ENCODE assay signal across 8 cellular contexts in the genomic region with DNA sequence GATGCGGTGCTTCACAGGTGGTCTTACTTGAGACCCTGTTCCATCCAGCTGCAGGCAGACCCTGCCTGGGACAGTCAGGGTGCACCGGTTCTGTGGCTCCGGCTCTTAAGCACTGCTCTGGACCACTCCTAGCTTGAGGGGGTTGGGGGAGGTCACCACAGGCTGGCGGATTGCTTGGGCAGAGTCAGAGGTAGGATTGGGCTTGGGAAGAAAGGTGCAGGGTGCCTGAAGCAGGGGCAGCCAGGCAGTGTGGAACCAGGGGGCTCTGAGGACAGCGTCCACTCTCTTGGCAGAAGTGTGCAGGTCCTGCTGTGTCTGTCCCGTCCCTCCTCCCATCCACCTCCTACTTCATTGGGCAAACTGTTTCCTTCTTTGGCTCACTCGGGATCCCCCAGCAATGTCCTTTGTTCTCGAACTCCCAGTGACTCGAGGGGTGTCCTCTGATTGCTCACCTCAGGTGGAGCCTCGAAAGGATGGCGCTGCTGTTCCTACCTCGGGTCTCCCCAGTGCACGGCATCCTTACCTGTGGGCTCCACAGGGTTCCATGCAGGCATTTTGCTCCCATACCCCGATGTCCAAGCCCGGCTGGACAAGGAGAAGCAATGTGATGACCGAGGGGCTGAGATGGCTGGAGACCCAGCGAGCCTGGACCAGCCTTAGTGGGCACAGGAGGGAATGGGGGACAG. TPM values are rescaled to one million over a fixed set of nuclear protein-coding genes. Genes with fewer than 3 reads are reported as not detected.
DNase-seq lines count a peak whose midpoint lies in the region; ATAC-seq, FAIRE-seq and TF ChIP-seq lines count a peak whose summit lies in the region.

No MANE protein-coding gene starts in this region.

- H3K9me3 Mint-ChIP-seq in central memory CD8-positive, alpha-beta T cell = no peaks in the 10 kb centered on the region

- peaks cover 33% of the 10 kb centered on the region for H3K4me1 Mint-ChIP-seq in central memory CD8-positive, alpha-beta T cell

- no peak for FAIRE-seq in GM12892 (lab: Jason Lieb, UNC)

- peaks cover 39% of the 10 kb centered on the region for H4K20me1 ChIP-seq in IMR-90 (ENCODE audit: insufficient read depth, low read length)

- 87% methylated on average over 13 of the region's 17 CpGs; no CpG with 5 or more reads in 1 of the 2 experiments for WGBS in IMR-90 (ENCODE audit: extremely low coverage in 2 of 2, insufficient read length in 1 of 2), 2 experiments

- H4K5ac ChIP-seq in IMR-90 (ENCODE audit: low read depth, low read length) = no peak overlapping the region

- H4K8ac ChIP-seq in IMR-90 (ENCODE audit: low read depth in 2 of 2, low read length in 2 of 2) = peak overlapping the region; percentile 8 to 82; a peak in 2 of 4 replicates

- H3K23ac ChIP-seq in IMR-90 (ENCODE audit: low read depth, low read length) = peak overlapping the region; percentile 76

- no peaks in the 10 kb centered on the region for H3K27me3 Mint-ChIP-seq in central memory CD8-positive, alpha-beta T cell

- H2BK15ac ChIP-seq in IMR-90 (ENCODE audit: low read depth, low read length) = no peak overlapping the region

- intact Hi-C loops in IMR-90 (cut with micrococcal nuclease) = loop anchor here (10.0 kb wide), 1 partner anchor 56 kb away; no protein-coding TSS in a partner anchor

- TF ChIP-seq CTCF in AG04449 (IDR thresholded peaks at IDR 0.05; ENCODE audit: insufficient read depth, low read length, missing control alignments) (no peak), IMR-90 (conservative IDR thresholded peaks at IDR 0.05; ENCODE audit: low read depth, low read length) (no peak), GM13976 (IDR thresholded peaks at IDR 0.05; ENCODE audit: borderline replicate concordance, control extremely low read depth, extremely low read depth, insufficient read depth, missing control alignments) (no peak)

- H3K27ac ChIP-seq in IMR-90 (ENCODE audit: insufficient read depth, low read length) (peak overlapping the region; percentile 96; the same call in 1 of the 2 replicates), muscle layer of duodenum (ENCODE audit: low read length) (no peak overlapping the region)

- no peaks in the 10 kb centered on the region for H3K9me3 ChIP-seq in IMR-90 (ENCODE audit: control insufficient read depth, insufficient read depth, low read length)
- H3K9me3 ChIP-seq in muscle layer of duodenum (ENCODE audit: control insufficient read depth in 1 of 2, low read length in 2 of 2) = no peaks in the 10 kb centered on the region

- POLR2A ChIA-PET in AG04449 (lab: Yijun Ruan, JAX) (interaction anchor here (1.4 to 2.0 kb wide), 2 partner anchors 8 to 65 kb away, joined by 4 to 15 read pairs; no protein-coding TSS in a partner anchor), IMR-90 (lab: Charles Lee; ENCODE audit: unreplicated experiment) (no interaction called here)

- H2AK9ac ChIP-seq in IMR-90 (replicated peaks; ENCODE audit: low read depth, low read length, poor library complexity) = peak overlapping the region; percentile 94

- no peak overlapping the region for H4K91ac ChIP-seq in IMR-90 (ENCODE audit: insufficient read depth, low read depth, low read length)

- H3K56ac ChIP-seq in IMR-90 (ENCODE audit: extremely low read depth, insufficient read depth, low read length) = no peak overlapping the region

- peak overlapping the region; percentile 7 for H2BK5ac ChIP-seq in IMR-90 (ENCODE audit: low read depth, low read length, poor library complexity, severe bottlenecking)

- peaks cover 17% of the 10 kb centered on the region for H3K36me3 Mint-ChIP-seq in central memory CD8-positive, alpha-beta T cell (ENCODE audit: insufficient read depth)

- H2AFZ ChIP-seq in IMR-90 (replicated peaks; ENCODE audit: low read length, poor library complexity) = peak overlapping the region; percentile 61

- H3K36me3 ChIP-seq in IMR-90 (ENCODE audit: control insufficient read depth, insufficient read depth, low read length) (peaks cover 10% of the 10 kb centered on the region), muscle layer of duodenum (ENCODE audit: control insufficient read depth in 1 of 2, insufficient read depth in 2 of 2, low read length in 2 of 2) (peaks cover 0 to 5% of the 10 kb centered on the region in 2 donors)

- TF ChIP-seq POLR2A in IMR-90 (IDR thresholded peaks at IDR 0.05; ENCODE audit: low read depth, low read length) = no peak
- no peak for TF ChIP-seq POLR2A in GM12892 (IDR thresholded peaks at IDR 0.05; ENCODE audit: low read depth, low read length)

- H3K27me3 ChIP-seq in IMR-90 (ENCODE audit: control insufficient read depth, insufficient read depth, low read length) (no peaks in the 10 kb centered on the region), muscle layer of duodenum (ENCODE audit: low read depth, low read length) (no peaks in the 10 kb centered on the region)

- H3K14ac ChIP-seq in IMR-90 (replicated peaks; ENCODE audit: low read depth, low read length) = peak overlapping the region; percentile 89; the same call in 1 of the 2 replicates

- peak overlapping the region; percentile 74 for H3K27ac Mint-ChIP-seq in central memory CD8-positive, alpha-beta T cell (ENCODE audit: low read depth)

- CTCF ChIA-PET in AG04449 (lab: Yijun Ruan, JAX) = interaction anchor here (1.0 to 3.0 kb wide), 3 partner anchors 8 to 69 kb away, joined by 3 to 10 read pairs (median 4); no protein-coding TSS in a partner anchor
- CTCF ChIA-PET in IMR-90 (lab: Yijun Ruan, JAX) = interaction anchor here (0.5 kb wide), 1 partner anchor 1497 kb away, joined by 3 read pairs; no protein-coding TSS in a partner anchor

- in situ Hi-C loops in IMR-90 (cut with MboI; ENCODE audit: low sequenced_read_pairs) (no loop called here), GM13976 (cut with MboI; ENCODE audit: low sequenced_read_pairs, unreplicated experiment) (no loop called here)

- peak overlapping the region; percentile 85 for H3K4me3 Mint-ChIP-seq in central memory CD8-positive, alpha-beta T cell

- H3K18ac ChIP-seq in IMR-90 (ENCODE audit: low read depth, low read length) = no peak overlapping the region

- no TSS peak for BruUV-seq in IMR-90 (replicated peaks; lab: Mats Ljungman, UMichigan)

- H3K79me1 ChIP-seq in IMR-90 (ENCODE audit: low read depth in 1 of 2, low read length in 2 of 2) = peaks cover 11 to 52% of the 10 kb centered on the region in 2 experiments

- peak overlapping the region; percentile 49; the same call in 1 of the 2 replicates for H3K4ac ChIP-seq in IMR-90 (ENCODE audit: low read depth, low read length)

- H3K4me1 ChIP-seq in IMR-90 (ENCODE audit: control insufficient read depth, insufficient read depth, low read length) (peaks cover 17% of the 10 kb centered on the region), muscle layer of duodenum (ENCODE audit: control insufficient read depth in 1 of 2, insufficient read depth in 2 of 2, low read length in 2 of 2) (peaks cover 17 to 33% of the 10 kb centered on the region in 2 donors)

- no peak overlapping the region for H2BK120ac ChIP-seq in IMR-90 (ENCODE audit: low read depth, low read length)

- H3K9me1 ChIP-seq in IMR-90 (ENCODE audit: insufficient read depth, low read length) = peaks cover 15% of the 10 kb centered on the region; the same call in 1 of the 2 replicates

- dilution Hi-C loops in IMR-90 (cut with HindIII; ENCODE audit: low sequenced_read_pairs, unreplicated experiment) = no loop called here

- no peak overlapping the region for H2BK20ac ChIP-seq in IMR-90 (ENCODE audit: low read depth, low read length)

- peak overlapping the region; percentile 83 for H2AK5ac ChIP-seq in IMR-90 (ENCODE audit: low read depth, low read length)

- TF ChIP-seq RAD21 in IMR-90 (IDR thresholded peaks at IDR 0.05; ENCODE audit: low read length) = no peak

- DNase-seq in AG04449 (ENCODE audit: low read depth, low spot score) (no peak), IMR-90 (no peak), DMS79 (lab: John Stamatoyannopoulos, UW) (no peak), GM13976 (ENCODE audit: low spot score) (no peak), GM12892 (ENCODE audit: insufficient read length) (no peak)
- DNase-seq in central memory CD8-positive, alpha-beta T cell (ENCODE audit: low spot score in 2 of 2) = no peak

- H3K9ac ChIP-seq in IMR-90 (ENCODE audit: low read depth, low read length) = peak overlapping the region; percentile 93

- H3K4me3 ChIP-seq in AG04449 (ENCODE audit: low read depth, low read length) (peak overlapping the region; percentile 90), IMR-90 (ENCODE audit: insufficient read depth, low read depth, low read length) (peak overlapping the region; percentile 98), muscle layer of duodenum (ENCODE audit: low read depth in 1 of 2, low read length in 2 of 2) (peak overlapping the region; percentile 84 to 89)

- H3K4me2 ChIP-seq in IMR-90 (ENCODE audit: low read depth, low read length) = peak overlapping the region; percentile 98

- ATAC-seq in IMR-90 (ENCODE audit: low read depth) (no peak), GM18867 (IDR thresholded peaks at IDR 0.05; ENCODE audit: unreplicated experiment) (no peak)
- no peak for ATAC-seq in central memory CD8-positive, alpha-beta T cell (replicated peaks; ENCODE audit: extremely low read depth, poor library complexity, severe bottlenecking)

TF ChIP-seq in IMR-90, 13 proteins besides CTCF, POLR2A, EP300 and RAD21:
- TF ChIP-seq SMC3 (IDR thresholded peaks at IDR 0.05; ENCODE audit: low read depth, low read length) (no peak), MXI1 (IDR thresholded peaks at IDR 0.05; ENCODE audit: borderline replicate concordance, low read depth, low read length) (no peak), MAFK (IDR thresholded peaks at IDR 0.05; ENCODE audit: low read depth, low read length) (no peak), NFE2L2 (IDR thresholded peaks at IDR 0.05; ENCODE audit: low read depth, low read length) (no peak)

RNA-seq across cellular contexts. Expression of gene PDXK, which starts 1.8 kb away (rescaled TPM):
- total RNA-seq in IMR-90 (2012; rRNA removed) = 250 and 312 TPM in 2 replicates
- polyA plus RNA-seq in IMR-90 (2012; rRNA removed) = 149 and 155 TPM in 2 replicates
- 114 and 180 TPM in 2 replicates for polyA plus RNA-seq in IMR-90 (2012; cell fraction: cytosol; rRNA removed)
- 141 and 208 TPM in 2 replicates for polyA plus RNA-seq in IMR-90 (2012; cell fraction: nucleus; rRNA removed; ENCODE audit: low replicate concordance)
- polyA plus RNA-seq in GM12892 (2012; ENCODE audit: missing spikeins) = 48.4 TPM

RNA-seq across cellular contexts. Expression of gene CSTB, which starts 55.4 kb away (rescaled TPM):
- 6.1 and 6.9 TPM in 2 replicates for total RNA-seq in IMR-90 (2012; rRNA removed)
- 71.7 and 87.4 TPM in 2 replicates for polyA plus RNA-seq in IMR-90 (2012; rRNA removed)
- 31.9 and 61.6 TPM in 2 replicates for polyA plus RNA-seq in IMR-90 (2012; cell fraction: cytosol; rRNA removed)
- polyA plus RNA-seq in IMR-90 (2012; cell fraction: nucleus; rRNA removed; ENCODE audit: low replicate concordance) = 16.5 and 24.5 TPM in 2 replicates
- polyA plus RNA-seq in GM12892 (2012; ENCODE audit: missing spikeins) = 45.6 TPM
